In genomic region chr5:164449460-164449859, GRCh38 we compare ENCODE assay signal across 25 cellular contexts.
"Had no signal": no experiment of that assay in that cellular context is flagged by ENCODE, and none has a peak within 500 bp of the region (broad histone marks: within the 10 kb centered on the region; RNA-seq: fewer than 3 reads in every experiment).

No MANE protein-coding gene starts in this region.

- H3K27me3 ChIP-seq: neural progenitor cell, ovary, right lobe of liver, sigmoid colon, suprapubic skin, testis, tibial artery, transverse colon, uterus had no signal

- H3K36me3 ChIP-seq: neural progenitor cell, ovary, right lobe of liver, sigmoid colon, suprapubic skin, tibial artery, transverse colon, upper lobe of right lung, uterus had no signal

- H3K4me1 ChIP-seq: neural progenitor cell, parathyroid adenoma, psoas muscle, right lobe of liver, sigmoid colon, suprapubic skin, testis, tibial artery, transverse colon, upper lobe of right lung, uterus had no signal

- H3K27ac ChIP-seq: neural progenitor cell, ovary, parathyroid adenoma, psoas muscle, right lobe of liver, sigmoid colon, suprapubic skin, testis, tibial artery, transverse colon, upper lobe of right lung, uterus had no signal

- DNase-seq: natural killer cell; occipital lobe; ovary; posterior cingulate gyrus; psoas muscle; right cardiac atrium; right lobe of liver; sigmoid colon; small intestine; stimulated activated CD4-positive, alpha-beta T cell treated with anti-CD3 and anti-CD28 coated beads, Interleukin-15, amount 100 ng/mL, for 24 hours; stimulated activated CD4-positive, alpha-beta T cell treated with anti-CD3 and anti-CD28 coated beads, Interleukin-2, amount 100 ng/mL, for 24 hours; stimulated activated CD4-positive, alpha-beta T cell treated with anti-CD3 and anti-CD28 coated beads, Interleukin-2, amount 100 ng/mL, for 48 hours; stimulated activated CD4-positive, alpha-beta T cell treated with anti-CD3 and anti-CD28 coated beads, Interleukin-4, amount 100 ng/mL, for 24 hours; stimulated activated naive B cell treated with anti-CD40 and anti-IgM and Interleukin-4, amounts not matched to agents 10 μg/mL and 1 μg/mL and 100 μg/mL, for 72 hours; stimulated activated naive CD4-positive, alpha-beta T cell treated with Interleukin-2 at 50 U/mL for 16 hours; substantia nigra; testis; tibial artery; transverse colon; upper lobe of right lung; uterus had no signal

- ATAC-seq: natural killer cell; psoas muscle; right cardiac atrium; right lobe of liver; stimulated activated effector memory CD8-positive, alpha-beta T cell treated with anti-CD3 and anti-CD28 coated beads, Interleukin-12 subunit alpha, Interleukin-12 subunit beta, amount 100 ng/mL, for 72 hours; stimulated activated naive B cell treated with anti-CD40 and anti-IgM and Interleukin-4, amounts not matched to agents 10 μg/mL and 1 μg/mL and 100 μg/mL, for 72 hours; upper lobe of right lung had no signal

- H3K9me3 ChIP-seq: ovary, psoas muscle, right lobe of liver, sigmoid colon, suprapubic skin, testis, tibial artery, transverse colon, upper lobe of right lung, uterus had no signal

- H3K4me3 ChIP-seq: neural progenitor cell, ovary, psoas muscle, right lobe of liver, sigmoid colon, suprapubic skin, testis, tibial artery, transverse colon, upper lobe of right lung, uterus had no signal
